ENCODE assay signal across 8 cellular contexts in genomic region chr17:50479522-50480141, GRCh38. TPM values are rescaled to one million over a fixed set of nuclear protein-coding genes. Genes with fewer than 3 reads are reported as not detected.
A peak's percentile ranks its signal among the peaks of the same experiment; 100 is the strongest.
DNase-seq lines count a peak whose midpoint lies in the region; TF ChIP-seq lines count a peak whose summit lies in the region.

No MANE protein-coding gene starts in this region.

- H3K36me3 Mint-ChIP-seq in chondrocyte (ENCODE audit: low read depth): peaks cover 4% of the 10 kb centered on the region

- TF ChIP-seq CTCF in C4-2B (conservative IDR thresholded peaks at IDR 0.05) (no peak), chondrocyte (IDR thresholded peaks at IDR 0.05) (peak; percentile 66)

- H3K27ac Mint-ChIP-seq in chondrocyte (ENCODE audit: unreplicated experiment): peak overlapping the region; percentile 94

- H3K9me3 ChIP-seq in HAP-1: no peaks in the 10 kb centered on the region

- H3K27me3 ChIP-seq in HAP-1 (ENCODE audit: low read depth): no peaks in the 10 kb centered on the region

- H3K27ac ChIP-seq in C4-2B: peak overlapping the region; percentile 89

- in situ Hi-C loops in HAP-1 (cut with MboI; ENCODE audit: low sequenced_read_pairs): loop anchor here (10.0 kb wide), 1 partner anchor 145 kb away; no protein-coding TSS in a partner anchor

- H3K4me1 ChIP-seq in HAP-1: peaks cover 6% of the 10 kb centered on the region; the same call in 1 of the 2 replicates

- H3K4me3 ChIP-seq in HAP-1: peak overlapping the region; percentile 51

- no peaks in the 10 kb centered on the region for H3K9me3 Mint-ChIP-seq in chondrocyte (ENCODE audit: low read depth)

- H3K36me3 ChIP-seq in HAP-1 (replicated peaks): peaks cover 39% of the 10 kb centered on the region

- H3K4me3 Mint-ChIP-seq in chondrocyte (ENCODE audit: unreplicated experiment): peak overlapping the region; percentile 77

- peaks cover 29% of the 10 kb centered on the region for H3K4me1 Mint-ChIP-seq in chondrocyte (ENCODE audit: low read depth)

- DNase-seq in HAP-1 (ENCODE audit: low spot score in 2 of 2) (peak; percentile 81 to 89), NCI-H345 treated with DMSO at 0.1 percent for 48 hours (lab: John Stamatoyannopoulos, UW; ENCODE audit: unreplicated experiment) (peak; percentile 55), chondrocyte (ENCODE audit: low spot score) (peak; percentile 87), kidney tubule cell (ENCODE audit: low spot score) (peak; percentile 83), middle frontal gyrus (ENCODE audit: extremely low spot score, low spot score) (no peak)
- DNase-seq in activated CD4-positive, alpha-beta T cell treated with anti-CD3 and anti-CD28 coated beads for 1 hour: peak; percentile 55
- peak; percentile 72 to 75 for DNase-seq in stimulated activated CD4-positive, alpha-beta T cell treated with anti-CD3 and anti-CD28 coated beads, Interleukin-2, amount 100 ng/mL, for 24 hours

- no peaks in the 10 kb centered on the region for H3K27me3 Mint-ChIP-seq in chondrocyte (ENCODE audit: low read depth)

RNA-seq across cellular contexts. Expression of gene RSAD1, which starts 1.0 kb away (rescaled TPM):
- total RNA-seq in chondrocyte: 28.6 to 33.4 TPM (median 29.8 TPM) in 3 replicates

RNA-seq across cellular contexts. Expression of gene CHAD, which starts 11.0 kb away (rescaled TPM):
- total RNA-seq in chondrocyte: 0.12 TPM in 1 of 3 replicates, not detected in the others

RNA-seq across cellular contexts. Expression of gene MYCBPAP, which starts 28.6 kb away (rescaled TPM):
- 0.99 to 1.2 TPM (median 1.00 TPM) in 3 replicates for total RNA-seq in chondrocyte

RNA-seq across cellular contexts. Expression of gene EPN3, which starts 52.9 kb away (rescaled TPM):
- total RNA-seq in chondrocyte: not detected in 3 replicates

RNA-seq across cellular contexts. Expression of gene ACSF2, which starts 53.6 kb away (rescaled TPM):
- total RNA-seq in chondrocyte: 17.4 to 22.5 TPM (median 19.9 TPM) in 3 replicates
